Comparison of ENCODE assay signal across 12 cellular contexts in genomic region chr3:177836671-177837070, GRCh38.
DNase-seq lines count a peak whose midpoint lies in the region; ATAC-seq, FAIRE-seq and TF ChIP-seq lines count a peak whose summit lies in the region.
"Had no signal": no experiment of that assay in that cellular context is flagged by ENCODE, and none has a peak within 500 bp of the region (broad histone marks: within the 10 kb centered on the region; RNA-seq: fewer than 3 reads in every experiment).

No MANE protein-coding gene starts in this region.

- H3K4me3 ChIP-seq in left ventricle myocardium inferior: no peak overlapping the region
- no peak overlapping the region for H3K4me3 ChIP-seq in keratinocyte (ENCODE audit: control insufficient read depth in 2 of 3, extremely low read depth in 1 of 3, insufficient read depth in 2 of 3, low read depth in 1 of 3, low read length in 3 of 3)
- no peak overlapping the region for H3K4me3 ChIP-seq in upper lobe of right lung
- H3K4me3 ChIP-seq: SK-N-MC had no signal

- TF ChIP-seq POLR2A in H54 (IDR thresholded peaks at IDR 0.05; ENCODE audit: low read depth, low read length): no peak

- no peak overlapping the region for H3K4me2 ChIP-seq in keratinocyte (ENCODE audit: control insufficient read depth, extremely low read depth, insufficient read depth, low read depth, low read length)

- in situ Hi-C loops in G401 (cut with HindIII; ENCODE audit: low sequenced_read_pairs): no loop called here

- no peaks in the 10 kb centered on the region for H3K79me2 ChIP-seq in keratinocyte (ENCODE audit: control insufficient read depth, insufficient read depth, low read length)

- no peaks in the 10 kb centered on the region for H3K9me1 ChIP-seq in keratinocyte (ENCODE audit: control insufficient read depth, extremely low read depth, insufficient read depth, low read length)

- dilution Hi-C loops in keratinocyte (cut with MboI; ENCODE audit: extremely low pct_ligation_motif_present, low sequenced_read_pairs): no loop called here

- H3K9ac ChIP-seq in keratinocyte (ENCODE audit: control insufficient read depth, extremely low read depth, insufficient read depth, low read length): no peak overlapping the region

- TF ChIP-seq CTCF in left ventricle myocardium inferior (IDR thresholded peaks at IDR 0.05; ENCODE audit: borderline replicate concordance) (no peak), keratinocyte (optimal IDR thresholded peaks at IDR 0.05 in 1 of 3, IDR thresholded peaks at IDR 0.05 in 1 of 3, conservative IDR thresholded peaks at IDR 0.05 in 1 of 3; ENCODE audit: extremely low read depth in 1 of 3, insufficient read depth in 2 of 3, low read length in 3 of 3) (no peak), upper lobe of right lung (IDR thresholded peaks at IDR 0.05) (no peak)

- peaks cover 15% of the 10 kb centered on the region for H3K4me1 ChIP-seq in left ventricle myocardium inferior
- H3K4me1 ChIP-seq in keratinocyte (ENCODE audit: control insufficient read depth, extremely low read depth, insufficient read depth, low read length): peaks cover 26% of the 10 kb centered on the region
- H3K4me1 ChIP-seq in upper lobe of right lung: peaks cover 13% of the 10 kb centered on the region

- intact Hi-C loops in Right ventricle myocardium superior (cut with DNase I) (no loop called here), left ventricle myocardium inferior (cut with micrococcal nuclease) (no loop called here), upper lobe of right lung (cut with DNase I) (no loop called here)

- H3K9me3 ChIP-seq in left ventricle myocardium inferior (replicated peaks) (no peaks in the 10 kb centered on the region), keratinocyte (ENCODE audit: control insufficient read depth, low read depth, low read length) (no peaks in the 10 kb centered on the region), upper lobe of right lung (no peaks in the 10 kb centered on the region)

- ATAC-seq in Right ventricle myocardium superior (ENCODE audit: poor library complexity) (peak; percentile 44), upper lobe of right lung (peak; percentile 43)

- DNase-seq in Right ventricle myocardium superior (no peak), left ventricle myocardium inferior (no peak), amniotic epithelial cell (ENCODE audit: low read depth) (peak; percentile 57), keratinocyte (ENCODE audit: low read depth, low spot score) (no peak), upper lobe of right lung (no peak), H54 (ENCODE audit: insufficient read length, low spot score) (no peak), G401 (ENCODE audit: low spot score) (no peak)
- DNase-seq in stimulated activated CD4-positive, alpha-beta T cell treated with anti-CD3 and anti-CD28 coated beads, Interleukin-15, amount 100 ng/mL, for 24 hours: no peak
- DNase-seq: activated CD4-positive, alpha-beta T cell treated with anti-CD3 and anti-CD28 coated beads, Interleukin-2, amount 50 U/mL, for 4 hours; activated naive CD8-positive, alpha-beta T cell treated with anti-CD3 and anti-CD28 coated beads, Interleukin-2, amount 10 ng/mL, durations not matched to agents 7 days and 5 days; H9 had no signal

- FAIRE-seq in keratinocyte (lab: Jason Lieb, UNC) (peak; percentile 49), H54 (lab: Jason Lieb, UNC) (no peak)

- no peaks in the 10 kb centered on the region for H3K27me3 ChIP-seq in left ventricle myocardium inferior (ENCODE audit: low read depth)
- H3K27me3 ChIP-seq in keratinocyte (ENCODE audit: control insufficient read depth, extremely low read depth, insufficient read depth, low read length): no peaks in the 10 kb centered on the region
- no peaks in the 10 kb centered on the region for H3K27me3 ChIP-seq in upper lobe of right lung

- H3K36me3 ChIP-seq in left ventricle myocardium inferior (no peaks in the 10 kb centered on the region), keratinocyte (ENCODE audit: control insufficient read depth in 2 of 2, extremely low read depth in 1 of 2, insufficient read depth in 2 of 2, low read length in 2 of 2) (no peaks in the 10 kb centered on the region), upper lobe of right lung (no peaks in the 10 kb centered on the region)

- H3K27ac ChIP-seq in left ventricle myocardium inferior (replicated peaks) (no peak overlapping the region), keratinocyte (ENCODE audit: control insufficient read depth, insufficient read depth, low read length) (peak overlapping the region; percentile 10), upper lobe of right lung (peak overlapping the region; percentile 3)
- H3K27ac ChIP-seq: SK-N-MC had no signal

- H4K20me1 ChIP-seq in keratinocyte (ENCODE audit: control insufficient read depth, extremely low read depth, insufficient read depth, low read length): no peaks in the 10 kb centered on the region

- H2AFZ ChIP-seq in keratinocyte (ENCODE audit: control insufficient read depth, low read length): peak overlapping the region; percentile 52
